ENCODE assay signal across 17 cellular contexts in the genomic region with DNA sequence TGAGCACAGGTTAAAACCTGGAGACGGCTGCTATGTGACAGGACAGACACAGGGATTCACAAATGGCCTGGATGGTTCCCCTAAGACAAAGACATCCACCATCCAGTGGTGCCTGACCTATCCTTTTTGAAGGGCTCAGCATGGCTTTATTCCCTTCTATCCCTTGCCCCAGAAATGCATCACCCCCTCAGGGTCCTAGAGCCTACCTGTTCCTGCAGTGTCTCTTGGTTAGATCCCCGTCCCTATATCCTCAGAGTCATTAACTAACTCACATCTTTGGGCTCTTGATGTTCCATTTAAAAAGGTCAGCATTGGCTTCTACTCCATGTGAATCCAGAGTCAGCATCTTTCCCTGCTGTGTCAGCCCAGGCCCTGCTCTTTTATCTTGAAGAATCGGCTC. TPM values are rescaled to one million over a fixed set of nuclear protein-coding genes. Genes with fewer than 3 reads are reported as not detected.
DNase-seq lines count a peak whose midpoint lies in the region; ATAC-seq and TF ChIP-seq lines count a peak whose summit lies in the region.
"Had no signal": no experiment of that assay in that cellular context is flagged by ENCODE, and none has a peak within 500 bp of the region (broad histone marks: within the 10 kb centered on the region; RNA-seq: fewer than 3 reads in every experiment).

No MANE protein-coding gene starts in this region.

- peaks cover 4% of the 10 kb centered on the region; the same call in 1 of the 2 replicates for H4K20me1 ChIP-seq in IMR-90 (ENCODE audit: insufficient read depth, low read length)
- H4K20me1 ChIP-seq: BLaER1 treated with 17β-estradiol and CSF1 and Interleukin-3, amounts not matched to agents 10 nM and 100 nM had no signal

- no peak for TF ChIP-seq CTCF in IMR-90 (conservative IDR thresholded peaks at IDR 0.05; ENCODE audit: low read depth, low read length)

- H3K14ac ChIP-seq in IMR-90 (replicated peaks; ENCODE audit: low read depth, low read length) (peak overlapping the region; percentile 22), neuronal stem cell (ENCODE audit: low read length) (no peak overlapping the region)

- H2BK5ac ChIP-seq in IMR-90 (ENCODE audit: low read depth, low read length, poor library complexity, severe bottlenecking): peak overlapping the region; percentile 77
- no peak overlapping the region for H2BK5ac ChIP-seq in neuronal stem cell (ENCODE audit: low read length)

- peaks cover 25% of the 10 kb centered on the region for H3K9me1 ChIP-seq in IMR-90 (ENCODE audit: insufficient read depth, low read length)

- peak overlapping the region; percentile 85 for H2BK120ac ChIP-seq in IMR-90 (ENCODE audit: low read depth, low read length)
- no peak overlapping the region for H2BK120ac ChIP-seq in neuronal stem cell (ENCODE audit: low read depth, low read length)

- no TSS peak for BruUV-seq in IMR-90 (replicated peaks; lab: Mats Ljungman, UMichigan)

- H3K4me3 ChIP-seq in IMR-90 (ENCODE audit: insufficient read depth, low read depth, low read length): no peak overlapping the region
- no peak overlapping the region for H3K4me3 ChIP-seq in neuronal stem cell (ENCODE audit: low read length in 2 of 2)
- H3K4me3 ChIP-seq: BLaER1 treated with 17β-estradiol and CSF1 and Interleukin-3, amounts not matched to agents 10 nM and 100 nM; lung had no signal

- H3K27ac ChIP-seq in IMR-90 (ENCODE audit: insufficient read depth, low read length) (peak overlapping the region; percentile 6; the same call in 1 of the 2 replicates), neuronal stem cell (replicated peaks; ENCODE audit: low read length) (no peak overlapping the region)
- H3K27ac ChIP-seq: BLaER1 treated with 17β-estradiol and CSF1 and Interleukin-3, amounts not matched to agents 10 nM and 100 nM had no signal

- H3K79me1 ChIP-seq in IMR-90 (ENCODE audit: low read depth in 1 of 2, low read length in 2 of 2) (peaks cover 0 to 21% of the 10 kb centered on the region in 2 experiments; a peak in 2 of 4 replicates), neuronal stem cell (ENCODE audit: low read depth, low read length) (no peaks in the 10 kb centered on the region)

- H3K4me1 ChIP-seq in IMR-90 (ENCODE audit: control insufficient read depth, insufficient read depth, low read length) (peaks cover 18% of the 10 kb centered on the region), neuronal stem cell (ENCODE audit: control insufficient read depth in 2 of 2, insufficient read depth in 1 of 2, low read depth in 1 of 2, low read length in 2 of 2) (peaks cover 0 to 4% of the 10 kb centered on the region in 2 donors)

- CTCF ChIA-PET in IMR-90 (lab: Yijun Ruan, JAX): interaction anchor here (0.8 kb wide), 1 partner anchor 42 kb away, joined by 3 read pairs; no protein-coding TSS in a partner anchor

- H3K56ac ChIP-seq in IMR-90 (ENCODE audit: extremely low read depth, insufficient read depth, low read length): peak overlapping the region; percentile 10; the same call in 1 of the 2 replicates

- ATAC-seq in IMR-90 (ENCODE audit: low read depth) (no peak), GM18519 (IDR thresholded peaks at IDR 0.05; ENCODE audit: low FRiP score, unreplicated experiment) (no peak), HG03108 (IDR thresholded peaks at IDR 0.05; ENCODE audit: unreplicated experiment) (no peak)
- ATAC-seq: activated CD8-positive, alpha-beta T cell treated with anti-CD3 and anti-CD28 coated beads, Interleukin-2, amount 10 ng/mL, durations not matched to agents 7 days and 5 days had no signal

- H2AFZ ChIP-seq in IMR-90 (replicated peaks; ENCODE audit: low read length, poor library complexity) (peak overlapping the region; percentile 9), neuronal stem cell (ENCODE audit: low read length) (peak overlapping the region; percentile 50)

- H2AK9ac ChIP-seq in IMR-90 (replicated peaks; ENCODE audit: low read depth, low read length, poor library complexity): no peak overlapping the region

- H3K9me3 ChIP-seq in IMR-90 (ENCODE audit: control insufficient read depth, insufficient read depth, low read length) (no peaks in the 10 kb centered on the region), neuronal stem cell (replicated peaks in 1 of 2; ENCODE audit: control insufficient read depth in 2 of 2, insufficient read depth in 1 of 2, low read depth in 1 of 2, low read length in 2 of 2) (no peaks in the 10 kb centered on the region)
- H3K9me3 ChIP-seq: BLaER1 treated with 17β-estradiol and CSF1 and Interleukin-3, amounts not matched to agents 10 nM and 100 nM had no signal

- H3K9me3 Mint-ChIP-seq in dendritic cell treated with granulocyte-macrophage colony-stimulating factor and Interleukin-4, amounts not matched to agents 40 ng/mL and 50 ng/mL, for 4 days: no peaks in the 10 kb centered on the region
- H3K9me3 Mint-ChIP-seq: activated T-helper 2 cell treated with anti-CD3 and anti-CD28 coated beads, Interferon-gamma antibody, Interleukin-2, Interleukin-4, amounts not matched to agents 10 μg/mL and 5 μg/mL and 100 μg/mL, durations not matched to agents 14 hours and 24 hours and 36 hours; stimulated activated naive CD8-positive, alpha-beta T cell treated with anti-CD3 and anti-CD28 coated beads, Interleukin-15, Interleukin-2, amounts not matched to agents 100 ng/mL and 50 ng/mL, for 24 hours had no signal

- TF ChIP-seq POLR2A in IMR-90 (IDR thresholded peaks at IDR 0.05; ENCODE audit: low read depth, low read length): no peak

- dilution Hi-C loops in IMR-90 (cut with HindIII; ENCODE audit: low sequenced_read_pairs, unreplicated experiment): no loop called here

- H4K8ac ChIP-seq in IMR-90 (ENCODE audit: low read depth in 2 of 2, low read length in 2 of 2) (peak overlapping the region in 1 of 2 experiments; percentile 30; a peak in 2 of 4 replicates), neuronal stem cell (ENCODE audit: low read depth, low read length) (no peak overlapping the region)

- 79% methylated on average over 2 of the region's 3 CpGs; no CpG with 5 or more reads in 1 of the 2 experiments for WGBS in IMR-90 (ENCODE audit: extremely low coverage in 2 of 2, insufficient read length in 1 of 2), 2 experiments
- no CpG with 5 or more reads among the region's 3 CpGs for WGBS in neuronal stem cell (ENCODE audit: extremely low coverage in 2 of 2, insufficient read length in 2 of 2, insufficient replicate concordance in 1 of 2), 2 donors

- POLR2A ChIA-PET in IMR-90 (lab: Charles Lee; ENCODE audit: unreplicated experiment): no interaction called here

- intact Hi-C loops in IMR-90 (cut with micrococcal nuclease): no loop called here
- intact Hi-C loops in dendritic cell treated with granulocyte-macrophage colony-stimulating factor and Interleukin-4, amounts not matched to agents 40 ng/mL and 50 ng/mL, for 4 days (cut with micrococcal nuclease): no loop called here

- H3K27ac Mint-ChIP-seq in dendritic cell treated with granulocyte-macrophage colony-stimulating factor and Interleukin-4, amounts not matched to agents 40 ng/mL and 50 ng/mL, for 4 days: peak overlapping the region; percentile 39
- H3K27ac Mint-ChIP-seq: activated CD8-positive, alpha-beta T cell treated with anti-CD3 and anti-CD28 coated beads, Interleukin-2, amount 10 ng/mL, durations not matched to agents 7 days and 5 days; activated T-helper 2 cell treated with anti-CD3 and anti-CD28 coated beads, Interferon-gamma antibody, Interleukin-2, Interleukin-4, amounts not matched to agents 10 μg/mL and 5 μg/mL and 100 μg/mL, durations not matched to agents 14 hours and 24 hours and 36 hours; stimulated activated naive CD8-positive, alpha-beta T cell treated with anti-CD3 and anti-CD28 coated beads, Interleukin-15, Interleukin-2, amounts not matched to agents 100 ng/mL and 50 ng/mL, for 24 hours had no signal

- DNase-seq in ELF-1 (ENCODE audit: low read depth, low spot score) (peak; percentile 33), IMR-90 (peak; percentile 2), neuronal stem cell (ENCODE audit: low spot score) (no peak), DMS53 (lab: John Stamatoyannopoulos, UW) (no peak)
- DNase-seq in activated effector memory CD4-positive, alpha-beta T cell treated with Interleukin-2 at 50 U/mL for 16 hours: no peak
- DNase-seq: activated CD8-positive, alpha-beta T cell treated with anti-CD3 and anti-CD28 coated beads, Interleukin-2, amount 10 ng/mL, durations not matched to agents 7 days and 5 days; aorta; head of caudate nucleus; NCI-H1436; nucleus accumbens had no signal

- TF ChIP-seq RAD21 in IMR-90 (IDR thresholded peaks at IDR 0.05; ENCODE audit: low read length): no peak

- no peaks in the 10 kb centered on the region for H3K27me3 ChIP-seq in IMR-90 (ENCODE audit: control insufficient read depth, insufficient read depth, low read length)
- peaks cover 0 to 3% (median 0%) of the 10 kb centered on the region in 3 experiments for H3K27me3 ChIP-seq in neuronal stem cell (ENCODE audit: control insufficient read depth in 3 of 3, insufficient read depth in 3 of 3, low read depth in 1 of 3, low read length in 3 of 3)
- H3K27me3 ChIP-seq: BLaER1 treated with 17β-estradiol and CSF1 and Interleukin-3, amounts not matched to agents 10 nM and 100 nM had no signal

- H3K9ac ChIP-seq in IMR-90 (ENCODE audit: low read depth, low read length): no peak overlapping the region
- H3K9ac ChIP-seq in neuronal stem cell (ENCODE audit: low read depth, low read length, poor library complexity): no peak overlapping the region
- H3K9ac ChIP-seq: BLaER1 treated with 17β-estradiol and CSF1 and Interleukin-3, amounts not matched to agents 10 nM and 100 nM had no signal

- H3K27me3 Mint-ChIP-seq in dendritic cell treated with granulocyte-macrophage colony-stimulating factor and Interleukin-4, amounts not matched to agents 40 ng/mL and 50 ng/mL, for 4 days: no peaks in the 10 kb centered on the region
- H3K27me3 Mint-ChIP-seq: stimulated activated naive CD8-positive, alpha-beta T cell treated with anti-CD3 and anti-CD28 coated beads, Interleukin-15, Interleukin-2, amounts not matched to agents 100 ng/mL and 50 ng/mL, for 24 hours had no signal

- peak overlapping the region; percentile 55; the same call in 1 of the 2 replicates for H3K18ac ChIP-seq in IMR-90 (ENCODE audit: low read depth, low read length)
- no peak overlapping the region for H3K18ac ChIP-seq in neuronal stem cell (ENCODE audit: low read length)

- H3K23ac ChIP-seq in IMR-90 (ENCODE audit: low read depth, low read length) (peak overlapping the region; percentile 36; the same call in 1 of the 2 replicates), neuronal stem cell (ENCODE audit: low read depth, low read length, poor library complexity) (no peak overlapping the region)

- H3K4me2 ChIP-seq in IMR-90 (ENCODE audit: low read depth, low read length): peak overlapping the region; percentile 53
- no peak overlapping the region for H3K4me2 ChIP-seq in neuronal stem cell (ENCODE audit: insufficient read depth, low read length, poor library complexity, severe bottlenecking)

- H2BK12ac ChIP-seq in neuronal stem cell (ENCODE audit: low read length): no peak overlapping the region

- H3K4ac ChIP-seq in IMR-90 (ENCODE audit: low read depth, low read length) (peak overlapping the region; percentile 58), neuronal stem cell (ENCODE audit: low read length) (no peak overlapping the region)

- no peak overlapping the region for H3K4me3 Mint-ChIP-seq in dendritic cell treated with granulocyte-macrophage colony-stimulating factor and Interleukin-4, amounts not matched to agents 40 ng/mL and 50 ng/mL, for 4 days
- H3K4me3 Mint-ChIP-seq: activated CD8-positive, alpha-beta T cell treated with anti-CD3 and anti-CD28 coated beads, Interleukin-2, amount 10 ng/mL, durations not matched to agents 7 days and 5 days; stimulated activated naive CD8-positive, alpha-beta T cell treated with anti-CD3 and anti-CD28 coated beads, Interleukin-15, Interleukin-2, amounts not matched to agents 100 ng/mL and 50 ng/mL, for 24 hours had no signal

- peak overlapping the region; percentile 46 for H4K91ac ChIP-seq in IMR-90 (ENCODE audit: insufficient read depth, low read depth, low read length)
- H4K91ac ChIP-seq in neuronal stem cell (ENCODE audit: low read depth, low read length, poor library complexity): no peak overlapping the region

- H2AK5ac ChIP-seq in IMR-90 (ENCODE audit: low read depth, low read length) (peak overlapping the region; percentile 32), neuronal stem cell (ENCODE audit: low read depth, low read length) (no peak overlapping the region)

- H2BK15ac ChIP-seq in IMR-90 (ENCODE audit: low read depth, low read length): peak overlapping the region; percentile 46; the same call in 1 of the 3 replicates
- H2BK15ac ChIP-seq in neuronal stem cell (ENCODE audit: low read length): no peak overlapping the region

- peak overlapping the region; percentile 88 for H2BK20ac ChIP-seq in IMR-90 (ENCODE audit: low read depth, low read length)

- no peak overlapping the region for H4K5ac ChIP-seq in IMR-90 (ENCODE audit: low read depth, low read length)

- peaks cover 35% of the 10 kb centered on the region for H3K4me1 Mint-ChIP-seq in dendritic cell treated with granulocyte-macrophage colony-stimulating factor and Interleukin-4, amounts not matched to agents 40 ng/mL and 50 ng/mL, for 4 days (ENCODE audit: low read depth)

- H3K36me3 Mint-ChIP-seq in dendritic cell treated with granulocyte-macrophage colony-stimulating factor and Interleukin-4, amounts not matched to agents 40 ng/mL and 50 ng/mL, for 4 days (ENCODE audit: low read depth): no peaks in the 10 kb centered on the region

- H3K36me3 ChIP-seq in IMR-90 (ENCODE audit: control insufficient read depth, insufficient read depth, low read length): no peaks in the 10 kb centered on the region
- H3K36me3 ChIP-seq in neuronal stem cell (replicated peaks in 1 of 2; ENCODE audit: control insufficient read depth in 2 of 2, insufficient read depth in 2 of 2, low read length in 2 of 2): no peaks in the 10 kb centered on the region
- H3K36me3 ChIP-seq: BLaER1 treated with 17β-estradiol and CSF1 and Interleukin-3, amounts not matched to agents 10 nM and 100 nM had no signal

- in situ Hi-C loops in IMR-90 (cut with MboI; ENCODE audit: low sequenced_read_pairs): no loop called here

RNA-seq across cellular contexts. Expression of a gene that starts 22.0 kb away (rescaled TPM):
- 70.6 and 191 TPM in 2 replicates for total RNA-seq in IMR-90 (2012; rRNA removed)
- polyA plus RNA-seq in IMR-90 (2012; rRNA removed): 53.9 and 73.6 TPM in 2 replicates
- 132 and 188 TPM in 2 replicates for polyA plus RNA-seq in IMR-90 (2012; cell fraction: cytosol; rRNA removed)
- 79.4 and 83.1 TPM in 2 replicates for polyA plus RNA-seq in IMR-90 (2012; cell fraction: nucleus; rRNA removed; ENCODE audit: low replicate concordance)
- 63.9 TPM for polyA plus RNA-seq in neuronal stem cell (2013, experiment 1 of 2)
- polyA plus RNA-seq in neuronal stem cell (2013, experiment 2 of 2): 61.4 TPM

Comparison
In these comparisons a context has a peak if more than half of its experiments do, and no peak if none do; other contexts are left out.
1. DNase-seq: peak in ELF-1 (single experiment) and IMR-90 (single experiment); none in neuronal stem cell (single experiment), activated effector memory CD4-positive, alpha-beta T cell treated with Interleukin-2 at 50 U/mL for 16 hours (single experiment) and DMS53 (single experiment).